28 cellular contexts compared by ENCODE assay signal in genomic region chr17:42284020-42284369, GRCh38. TPM values are rescaled to one million over a fixed set of nuclear protein-coding genes. Genes with fewer than 3 reads are reported as not detected.
DNase-seq lines count a peak whose midpoint lies in the region; ATAC-seq, FAIRE-seq and TF ChIP-seq lines count a peak whose summit lies in the region.
"Had no signal": no experiment of that assay in that cellular context is flagged by ENCODE, and none has a peak within 500 bp of the region (broad histone marks: within the 10 kb centered on the region; RNA-seq: fewer than 3 reads in every experiment).

No MANE protein-coding gene starts in this region.

- no peak overlapping the region for H2BK120ac ChIP-seq in H1 (replicated peaks; ENCODE audit: low read depth, low read length)

- H3K14ac ChIP-seq in H1 (ENCODE audit: insufficient read length) = no peak overlapping the region

- CTCF ChIA-PET in activated CD8-positive, alpha-beta T cell treated with anti-CD3 and anti-CD28 coated beads for 36 hours (lab: Charles Lee) = interaction anchor here (3.2 kb wide), 1 partner anchor 62 kb away, joined by 12 read pairs; no protein-coding TSS in a partner anchor
- CTCF ChIA-PET in activated CD8-positive, alpha-beta T cell treated with anti-CD3 and anti-CD28 coated beads, Interleukin-2, amount 10 ng/mL, durations not matched to agents 7 days and 5 days (lab: Charles Lee) = no interaction called here
- CTCF ChIA-PET in H1 (lab: Charles Lee; ENCODE audit: partially characterized antibody) (interaction anchor here (0.7 to 2.4 kb wide), 6 partner anchors 8 to 257 kb away, joined by 3 to 6 read pairs (median 3); no protein-coding TSS in a partner anchor), RWPE1 (lab: Yijun Ruan, JAX) (no interaction called here)
- CTCF ChIA-PET in activated CD4-positive, alpha-beta memory T cell treated with anti-CD3 and anti-CD28 coated beads, Interleukin-2, amount 10 ng/mL, durations not matched to agents 7 days and 5 days (lab: Charles Lee) = no interaction called here

- no peaks in the 10 kb centered on the region for H3K27me3 Mint-ChIP-seq in activated CD8-positive, alpha-beta T cell treated with anti-CD3 and anti-CD28 coated beads for 36 hours
- H3K27me3 Mint-ChIP-seq in activated CD8-positive, alpha-beta T cell treated with anti-CD3 and anti-CD28 coated beads, Interleukin-2, amount 10 ng/mL, durations not matched to agents 7 days and 5 days (ENCODE audit: low read depth) = no peaks in the 10 kb centered on the region
- H3K27me3 Mint-ChIP-seq in activated CD4-positive, alpha-beta memory T cell treated with anti-CD3 and anti-CD28 coated beads, Interleukin-2, amount 10 ng/mL, durations not matched to agents 7 days and 5 days = no peaks in the 10 kb centered on the region
- H3K27me3 Mint-ChIP-seq in GM23338 (ENCODE audit: insufficient read depth, low read depth, poor library complexity) = peaks cover 26% of the 10 kb centered on the region
- H3K27me3 Mint-ChIP-seq: CD4-positive, alpha-beta memory T cell; T-cell had no signal

- TF ChIP-seq RAD21 in H1 (IDR thresholded peaks at IDR 0.05 in 1 of 2, conservative IDR thresholded peaks at IDR 0.05 in 1 of 2; ENCODE audit: low read depth in 2 of 2, low read length in 2 of 2) = no peak

- intact Hi-C loops in activated CD8-positive, alpha-beta T cell treated with anti-CD3 and anti-CD28 coated beads for 36 hours (cut with micrococcal nuclease) = no loop called here
- intact Hi-C loops in sigmoid colon (cut with DNase I) = no loop called here

- H3K27ac ChIP-seq in H1 (ENCODE audit: low read depth, low read length) = no peak overlapping the region
- H3K27ac ChIP-seq in sigmoid colon = no peak overlapping the region
- no peak overlapping the region for H3K27ac ChIP-seq in RWPE1
- no peak overlapping the region for H3K27ac ChIP-seq in GM23338 (ENCODE audit: low read depth)
- H3K27ac ChIP-seq: A549, gastrocnemius medialis, GM23248, hepatocyte, thyroid gland had no signal

- POLR2A ChIA-PET in activated CD8-positive, alpha-beta T cell treated with anti-CD3 and anti-CD28 coated beads for 36 hours (lab: Charles Lee) = interaction anchor here (1.6 kb wide), 1 partner anchor 27 kb away, joined by 4 read pairs; no protein-coding TSS in a partner anchor
- POLR2A ChIA-PET in activated CD8-positive, alpha-beta T cell treated with anti-CD3 and anti-CD28 coated beads, Interleukin-2, amount 10 ng/mL, durations not matched to agents 7 days and 5 days (lab: Charles Lee) = interaction anchor here (0.9 kb wide), 1 partner anchor 9 kb away, joined by 3 read pairs; no protein-coding TSS in a partner anchor
- POLR2A ChIA-PET in H1 (lab: Charles Lee; ENCODE audit: partially characterized antibody) (interaction anchor here (1.4 kb wide), 1 partner anchor 8 kb away, joined by 3 read pairs; the partner anchor contains the start of gene STAT5B), RWPE1 (lab: Yijun Ruan, JAX; ENCODE audit: low non-redundant PET) (no interaction called here)
- POLR2A ChIA-PET in activated CD4-positive, alpha-beta memory T cell treated with anti-CD3 and anti-CD28 coated beads, Interleukin-2, amount 10 ng/mL, durations not matched to agents 7 days and 5 days (lab: Charles Lee) = interaction anchor here (0.6 to 11.7 kb wide), 2 partner anchors 10 to 19 kb away, joined by 3 to 193 read pairs; partner anchors contain the start of gene STAT5B

- no peaks in the 10 kb centered on the region for H3K27me3 ChIP-seq in Loucy (ENCODE audit: insufficient read depth, low read length, poor library complexity, severe bottlenecking)
- H3K27me3 ChIP-seq in H1 (replicated peaks in 1 of 4; ENCODE audit: control insufficient read depth in 3 of 4, extremely low read depth in 1 of 4, insufficient read depth in 3 of 4, low read length in 3 of 4) = peaks cover 5 to 20% (median 16%) of the 10 kb centered on the region in 4 experiments; a peak in 6 of 7 replicates
- no peaks in the 10 kb centered on the region for H3K27me3 ChIP-seq in sigmoid colon
- peaks cover 24% of the 10 kb centered on the region for H3K27me3 ChIP-seq in GM23338 (ENCODE audit: insufficient read depth)
- H3K27me3 ChIP-seq: gastrocnemius medialis, thyroid gland had no signal

- H3K18ac ChIP-seq in H1 (ENCODE audit: extremely low read depth, low read length) = no peak overlapping the region

- H2BK5ac ChIP-seq in H1 (ENCODE audit: low read depth, low read length) = 0 out of 2 replicates have a peak overlapping the region, but pooled peaks have one; percentile 49

- no peak overlapping the region for H4K91ac ChIP-seq in H1 (replicated peaks; ENCODE audit: insufficient read length, low read length)

- H4K8ac ChIP-seq in H1 (ENCODE audit: extremely low read depth, insufficient read depth, low read length) = no peak overlapping the region

- no peaks in the 10 kb centered on the region; the same call in 1 of the 2 replicates for H3K23me2 ChIP-seq in H1 (ENCODE audit: low read depth, low read length)

- peaks cover 54% of the 10 kb centered on the region for H3K79me2 ChIP-seq in Loucy (ENCODE audit: insufficient read depth, low read length)
- H3K79me2 ChIP-seq in H1 (ENCODE audit: control insufficient read depth in 1 of 2, insufficient read depth in 2 of 2, low read length in 2 of 2) = no peaks in the 10 kb centered on the region
- H3K79me2 ChIP-seq in GM23338 (replicated peaks; ENCODE audit: insufficient read depth) = no peaks in the 10 kb centered on the region
- H3K79me2 ChIP-seq: hepatocyte had no signal

- TF ChIP-seq EP300 in H1 (IDR thresholded peaks at IDR 0.05; ENCODE audit: borderline replicate concordance in 1 of 2, low read depth in 2 of 2, low read length in 2 of 2) (no peak), sigmoid colon (IDR thresholded peaks at IDR 0.05) (no peak)

- H3K27ac Mint-ChIP-seq in activated CD8-positive, alpha-beta T cell treated with anti-CD3 and anti-CD28 coated beads for 36 hours = peak overlapping the region; percentile 69
- H3K27ac Mint-ChIP-seq in activated CD8-positive, alpha-beta T cell treated with anti-CD3 and anti-CD28 coated beads, Interleukin-2, amount 10 ng/mL, durations not matched to agents 7 days and 5 days = no peak overlapping the region
- H3K27ac Mint-ChIP-seq in activated CD4-positive, alpha-beta memory T cell treated with anti-CD3 and anti-CD28 coated beads, Interleukin-2, amount 10 ng/mL, durations not matched to agents 7 days and 5 days = no peak overlapping the region
- no peak overlapping the region for H3K27ac Mint-ChIP-seq in GM23338
- H3K27ac Mint-ChIP-seq: activated T-helper 1 cell treated with anti-CD3 and anti-CD28 coated beads, Interleukin-12 subunit alpha, Interleukin-12 subunit beta, Interleukin-2, Interleukin-4 antibody, amounts not matched to agents 30 ng/mL and 10 ng/mL and 1 ng/mL, durations not matched to agents 14 hours and 24 hours and 36 hours had no signal

- 75% methylated on average over 5 of the region's 5 CpGs; no CpG with 5 or more reads in 1 of the 2 experiments for WGBS in H1 (ENCODE audit: extremely low coverage in 1 of 2, insufficient coverage in 1 of 2, insufficient read length in 1 of 2, insufficient replicate concordance in 2 of 2, low coverage in 1 of 2, low lambda C conversion rate in 2 of 2, missing lambda C conversion rate in 1 of 2), 2 experiments
- WGBS in sigmoid colon, 2 donors = 90 to 97% methylated on average over 5 of the region's 5 CpGs

- no peaks in the 10 kb centered on the region for H3K9me3 Mint-ChIP-seq in activated CD8-positive, alpha-beta T cell treated with anti-CD3 and anti-CD28 coated beads for 36 hours
- H3K9me3 Mint-ChIP-seq in activated CD8-positive, alpha-beta T cell treated with anti-CD3 and anti-CD28 coated beads, Interleukin-2, amount 10 ng/mL, durations not matched to agents 7 days and 5 days (ENCODE audit: insufficient read depth) = no peaks in the 10 kb centered on the region
- no peaks in the 10 kb centered on the region for H3K9me3 Mint-ChIP-seq in activated CD4-positive, alpha-beta memory T cell treated with anti-CD3 and anti-CD28 coated beads, Interleukin-2, amount 10 ng/mL, durations not matched to agents 7 days and 5 days
- no peaks in the 10 kb centered on the region for H3K9me3 Mint-ChIP-seq in GM23338
- H3K9me3 Mint-ChIP-seq: activated T-helper 1 cell treated with anti-CD3 and anti-CD28 coated beads, Interleukin-12 subunit alpha, Interleukin-12 subunit beta, Interleukin-2, Interleukin-4 antibody, amounts not matched to agents 30 ng/mL and 10 ng/mL and 1 ng/mL, durations not matched to agents 14 hours and 24 hours and 36 hours; CD4-positive, alpha-beta memory T cell; T-cell had no signal

- no peak overlapping the region for H2AFZ ChIP-seq in Loucy (ENCODE audit: low read length)
- H2AFZ ChIP-seq in H1 (ENCODE audit: low read length) = no peak overlapping the region
- no peak overlapping the region for H2AFZ ChIP-seq in GM23338
- H2AFZ ChIP-seq: GM23248, hepatocyte had no signal

- H3K4me3 Mint-ChIP-seq in activated CD8-positive, alpha-beta T cell treated with anti-CD3 and anti-CD28 coated beads for 36 hours = no peak overlapping the region
- no peak overlapping the region for H3K4me3 Mint-ChIP-seq in activated CD8-positive, alpha-beta T cell treated with anti-CD3 and anti-CD28 coated beads, Interleukin-2, amount 10 ng/mL, durations not matched to agents 7 days and 5 days
- H3K4me3 Mint-ChIP-seq in activated CD4-positive, alpha-beta memory T cell treated with anti-CD3 and anti-CD28 coated beads, Interleukin-2, amount 10 ng/mL, durations not matched to agents 7 days and 5 days = no peak overlapping the region
- no peak overlapping the region for H3K4me3 Mint-ChIP-seq in GM23338
- H3K4me3 Mint-ChIP-seq: activated T-helper 1 cell treated with anti-CD3 and anti-CD28 coated beads, Interleukin-12 subunit alpha, Interleukin-12 subunit beta, Interleukin-2, Interleukin-4 antibody, amounts not matched to agents 30 ng/mL and 10 ng/mL and 1 ng/mL, durations not matched to agents 14 hours and 24 hours and 36 hours; CD4-positive, alpha-beta memory T cell; T-cell had no signal

- H3K36me3 ChIP-seq in Loucy (ENCODE audit: insufficient read depth, low read length) (no peaks in the 10 kb centered on the region), H1 (ENCODE audit: control insufficient read depth in 2 of 4, insufficient read depth in 4 of 4, low read length in 3 of 4) (no peaks in the 10 kb centered on the region), sigmoid colon (no peaks in the 10 kb centered on the region), GM23338 (ENCODE audit: insufficient read depth) (no peaks in the 10 kb centered on the region)
- H3K36me3 ChIP-seq: gastrocnemius medialis, thyroid gland had no signal

- H3K4me2 ChIP-seq in Loucy (ENCODE audit: low read depth, low read length, poor library complexity, severe bottlenecking) (peak overlapping the region; percentile 16), H1 (ENCODE audit: insufficient read depth in 1 of 2, low read depth in 2 of 2, low read length in 2 of 2) (no peak overlapping the region), GM23338 (no peak overlapping the region)
- H3K4me2 ChIP-seq: A549, hepatocyte had no signal

- H3K4me1 ChIP-seq in Loucy (ENCODE audit: insufficient read depth, low read length, poor library complexity, severe bottlenecking) (peaks cover 28% of the 10 kb centered on the region), H1 (replicated peaks in 1 of 4; ENCODE audit: control insufficient read depth in 3 of 4, insufficient read depth in 4 of 4, low read length in 3 of 4) (peaks cover 0 to 12% (median 8%) of the 10 kb centered on the region in 4 experiments; a peak in 5 of 7 replicates), sigmoid colon (peaks cover 0 to 26% (median 20%) of the 10 kb centered on the region in 4 donors), GM23338 (ENCODE audit: insufficient read depth) (peaks cover 13% of the 10 kb centered on the region)

- H4K20me1 ChIP-seq in Loucy (ENCODE audit: insufficient read depth, low read length, poor library complexity, severe bottlenecking) (peaks cover 7% of the 10 kb centered on the region), H1 (replicated peaks in 1 of 2; ENCODE audit: control insufficient read depth in 1 of 2, insufficient read depth in 2 of 2, low read length in 2 of 2) (no peaks in the 10 kb centered on the region), GM23338 (replicated peaks; ENCODE audit: insufficient read depth) (no peaks in the 10 kb centered on the region)

- H3K9ac ChIP-seq in Loucy (ENCODE audit: low read depth, low read length, poor library complexity, severe bottlenecking) (peak overlapping the region; percentile 1), H1 (replicated peaks in 1 of 4; ENCODE audit: extremely low read depth in 1 of 4, low read depth in 3 of 4, low read length in 3 of 4) (no peak overlapping the region)
- H3K9ac ChIP-seq: GM23248 had no signal

- TF ChIP-seq CTCF in activated CD8-positive, alpha-beta T cell treated with anti-CD3 and anti-CD28 coated beads for 36 hours (IDR thresholded peaks at IDR 0.05) = no peak
- TF ChIP-seq CTCF in Loucy (conservative IDR thresholded peaks at IDR 0.05; ENCODE audit: low read length) (no peak), H1 (IDR thresholded peaks at IDR 0.05; ENCODE audit: control extremely low read depth in 1 of 3, insufficient read depth in 1 of 3, low read depth in 1 of 3, low read length in 3 of 3) (no peak), sigmoid colon (IDR thresholded peaks at IDR 0.05) (no peak), RWPE1 (conservative IDR thresholded peaks at IDR 0.05; ENCODE audit: low read depth) (no peak), GM23338 (conservative IDR thresholded peaks at IDR 0.05; ENCODE audit: low read depth in 2 of 2) (no peak)

- H3K9me2 ChIP-seq in Loucy (replicated peaks; ENCODE audit: low read depth, low read length) (no peaks in the 10 kb centered on the region), GM23338 (ENCODE audit: insufficient read depth) (no peaks in the 10 kb centered on the region)

- no peak overlapping the region for H3K56ac ChIP-seq in H1 (replicated peaks; ENCODE audit: insufficient read length, low read depth, low read length)

- no peak overlapping the region for H3K23ac ChIP-seq in H1 (ENCODE audit: insufficient read length)

- H2BK15ac ChIP-seq in H1 (ENCODE audit: low read length) = no peak overlapping the region

- peaks cover 43% of the 10 kb centered on the region for H3K4me1 Mint-ChIP-seq in activated CD8-positive, alpha-beta T cell treated with anti-CD3 and anti-CD28 coated beads for 36 hours (ENCODE audit: low read depth)
- H3K4me1 Mint-ChIP-seq in activated CD8-positive, alpha-beta T cell treated with anti-CD3 and anti-CD28 coated beads, Interleukin-2, amount 10 ng/mL, durations not matched to agents 7 days and 5 days (ENCODE audit: low read depth) = peaks cover 28% of the 10 kb centered on the region
- H3K4me1 Mint-ChIP-seq in activated CD4-positive, alpha-beta memory T cell treated with anti-CD3 and anti-CD28 coated beads, Interleukin-2, amount 10 ng/mL, durations not matched to agents 7 days and 5 days = peaks cover 28% of the 10 kb centered on the region
- H3K4me1 Mint-ChIP-seq in GM23338 = peaks cover 29% of the 10 kb centered on the region

- no peak overlapping the region for H2BK12ac ChIP-seq in H1 (ENCODE audit: low read depth, low read length)

- no peak overlapping the region for H2BK20ac ChIP-seq in H1 (ENCODE audit: low read length)

- no peaks in the 10 kb centered on the region for H3F3A ChIP-seq in Loucy (ENCODE audit: low read depth)
- 0 out of 2 replicates have a peak, but pooled peaks cover 9% of the 10 kb centered on the region for H3F3A ChIP-seq in GM23338 (replicated peaks; ENCODE audit: low read depth)

- H3K36me3 Mint-ChIP-seq in activated CD8-positive, alpha-beta T cell treated with anti-CD3 and anti-CD28 coated beads for 36 hours (ENCODE audit: low read depth) = peaks cover 15% of the 10 kb centered on the region
- H3K36me3 Mint-ChIP-seq in activated CD8-positive, alpha-beta T cell treated with anti-CD3 and anti-CD28 coated beads, Interleukin-2, amount 10 ng/mL, durations not matched to agents 7 days and 5 days (ENCODE audit: low read depth) = peaks cover 5% of the 10 kb centered on the region
- H3K36me3 Mint-ChIP-seq in activated CD4-positive, alpha-beta memory T cell treated with anti-CD3 and anti-CD28 coated beads, Interleukin-2, amount 10 ng/mL, durations not matched to agents 7 days and 5 days (ENCODE audit: low read depth) = peaks cover 4% of the 10 kb centered on the region
- no peaks in the 10 kb centered on the region for H3K36me3 Mint-ChIP-seq in GM23338 (ENCODE audit: low read depth)
- H3K36me3 Mint-ChIP-seq: T-cell had no signal

- H2AK5ac ChIP-seq in H1 (ENCODE audit: low read depth, low read length) = no peak overlapping the region

- DNase-seq in activated CD8-positive, alpha-beta T cell treated with anti-CD3 and anti-CD28 coated beads for 36 hours = no peak
- DNase-seq in activated CD8-positive, alpha-beta T cell treated with anti-CD3 and anti-CD28 coated beads, Interleukin-2, amount 10 ng/mL, durations not matched to agents 7 days and 5 days = no peak
- DNase-seq in H1 (ENCODE audit: low read depth in 1 of 2, low spot score in 2 of 2) (no peak), sigmoid colon (peak; percentile 42), RWPE1 (ENCODE audit: low spot score) (no peak), GM23338 (ENCODE audit: low spot score) (no peak)
- DNase-seq in activated CD4-positive, alpha-beta memory T cell treated with anti-CD3 and anti-CD28 coated beads, Interleukin-2, amount 10 ng/mL, durations not matched to agents 7 days and 5 days = no peak
- DNase-seq: activated naive CD4-positive, alpha-beta T cell treated with anti-CD3 and anti-CD28 coated beads, Interleukin-2, amount 50 U/mL, for 16 hours; AML-193; CD4-positive, alpha-beta memory T cell; cerebellar nuclear complex; GM23248; NCI-H1105 treated with DMSO at 0.1 percent for 48 hours; NCI-H1930; NCI-H2227 treated with DMSO at 0.1 percent for 48 hours; NCI-H526 treated with DMSO at 0.1 percent for 48 hours; SIG-M5; stimulated activated naive CD8-positive, alpha-beta T cell treated with anti-CD3 and anti-CD28 coated beads, Interleukin-15, Interleukin-2, amounts not matched to agents 100 U/mL and 50 U/mL, for 24 hours; thyroid gland had no signal

- H3K79me1 ChIP-seq in H1 (ENCODE audit: low read depth, low read length) = no peaks in the 10 kb centered on the region

- H3K9me3 ChIP-seq in Loucy (ENCODE audit: insufficient read depth, low read depth, low read length) (no peaks in the 10 kb centered on the region), H1 (ENCODE audit: insufficient read depth in 2 of 2, low read depth in 1 of 2, low read length in 1 of 2) (no peaks in the 10 kb centered on the region), sigmoid colon (no peaks in the 10 kb centered on the region)
- H3K9me3 ChIP-seq: A549, gastrocnemius medialis, thyroid gland had no signal

- H3K4ac ChIP-seq in H1 (replicated peaks; ENCODE audit: insufficient read length, low read depth, low read length) = no peak overlapping the region

- ATAC-seq in activated CD8-positive, alpha-beta T cell treated with anti-CD3 and anti-CD28 coated beads for 36 hours = no peak
- ATAC-seq in activated CD8-positive, alpha-beta T cell treated with anti-CD3 and anti-CD28 coated beads, Interleukin-2, amount 10 ng/mL, durations not matched to agents 7 days and 5 days = no peak
- no peak for ATAC-seq in GM23338
- ATAC-seq: A549; activated CD4-positive, CD25-positive, alpha-beta regulatory T cell treated with anti-CD3 and anti-CD28 coated beads, Interleukin-2, amount 50 U/mL, for 24 hours; gastrocnemius medialis; stimulated activated naive CD8-positive, alpha-beta T cell treated with anti-CD3 and anti-CD28 coated beads, Interleukin-15, Interleukin-2, amounts not matched to agents 100 U/mL and 50 U/mL, for 24 hours; T-cell had no signal

- no peak overlapping the region for H4K5ac ChIP-seq in H1 (ENCODE audit: insufficient read length, low read depth, low read length)

- H3K4me3 ChIP-seq in Loucy (ENCODE audit: low read length, poor library complexity, severe bottlenecking) = no peak overlapping the region
- H3K4me3 ChIP-seq in H1 (ENCODE audit: extremely low read depth in 1 of 4, insufficient read depth in 2 of 4, low read depth in 3 of 4, low read length in 4 of 4) = no peak overlapping the region
- H3K4me3 ChIP-seq in sigmoid colon = no peak overlapping the region
- H3K4me3 ChIP-seq in GM23338 = no peak overlapping the region
- H3K4me3 ChIP-seq: A549, dorsolateral prefrontal cortex, gastrocnemius medialis, GM23248, hepatocyte, thyroid gland had no signal

- TF ChIP-seq POLR2A in H1 (IDR thresholded peaks at IDR 0.05; ENCODE audit: control extremely low read depth in 1 of 2, low read depth in 2 of 2, low read length in 2 of 2) = no peak
- no peak for TF ChIP-seq POLR2A in sigmoid colon (IDR thresholded peaks at IDR 0.05)

- FAIRE-seq in H1 (lab: Jason Lieb, UNC) = no peak
- FAIRE-seq: A549, GM12891 had no signal

RNA-seq across cellular contexts. Expression of gene STAT5A, which starts 4.3 kb away (rescaled TPM):
- 100 to 1,000 TPM; 163 to 190 TPM for total RNA-seq in activated CD8-positive, alpha-beta T cell treated with anti-CD3 and anti-CD28 coated beads for 36 hours
- 100 to 1,000 TPM; 117 to 119 TPM for total RNA-seq in activated CD8-positive, alpha-beta T cell treated with anti-CD3 and anti-CD28 coated beads, Interleukin-2, amount 10 ng/mL, durations not matched to agents 7 days and 5 days
- total RNA-seq in H1 (2021; fragmentation: NEBNext Ultra II Directional; extraction: Animal tissue kit (Norgen Biotek cat#: 25700)) = 5.4 and 6.0 TPM in 2 replicates
- 4.2 and 7.9 TPM in 2 replicates for polyA plus RNA-seq in H1 (2011; rRNA removed)
- polyA plus RNA-seq in H1 (2011; cell fraction: cytosol; rRNA removed) = 4.2 TPM
- polyA plus RNA-seq in H1 (2011; cell fraction: nucleus; rRNA removed) = 9.8 TPM
- 2.3 to 7.0 TPM (median 6.0 TPM) in 4 replicates for polyA plus RNA-seq in H1 (2012, experiment 1 of 2)
- polyA plus RNA-seq in H1 (2012, experiment 2 of 2) = 3.0 TPM
- 3.0 TPM for polyA plus RNA-seq in H1 (2013, experiment 1 of 2)
- polyA plus RNA-seq in H1 (2013, experiment 2 of 2) = 3.2 TPM
- polyA minus RNA-seq in H1 (2011; rRNA and poly(A)+ RNA removed) = 6.1 and 12.0 TPM in 2 replicates
- 7.6 TPM for polyA minus RNA-seq in H1 (2011; cell fraction: cytosol; rRNA and poly(A)+ RNA removed)
- polyA minus RNA-seq in H1 (2011; cell fraction: nucleus; rRNA and poly(A)+ RNA removed) = 4.3 TPM
- total RNA-seq in sigmoid colon = 10 to 100 TPM; 57.2 to 91.0 (median 80.8) TPM
- 10 to 100 TPM in 2 of 3 donors, 1 to 10 TPM in 1; 7.4 to 39.2 (median 13.2) TPM for polyA plus RNA-seq in sigmoid colon
- total RNA-seq in activated CD4-positive, alpha-beta memory T cell treated with anti-CD3 and anti-CD28 coated beads, Interleukin-2, amount 10 ng/mL, durations not matched to agents 7 days and 5 days = 10 to 100 TPM; 88.4 to 96.7 TPM
- total RNA-seq in GM23338 (2014; rRNA removed; shearing (Covaris generic)) = 14.6 and 18.1 TPM in 2 replicates
- polyA plus RNA-seq in GM23338 (2016; fragmentation: Nextera tagmentation; extraction: Ambion mirVana) = 2.3 and 2.4 TPM in 2 replicates

RNA-seq across cellular contexts. Expression of gene STAT5B, which starts 7.8 kb away (rescaled TPM):
- 100 to 1,000 TPM; 128 to 129 TPM for total RNA-seq in activated CD8-positive, alpha-beta T cell treated with anti-CD3 and anti-CD28 coated beads for 36 hours
- total RNA-seq in activated CD8-positive, alpha-beta T cell treated with anti-CD3 and anti-CD28 coated beads, Interleukin-2, amount 10 ng/mL, durations not matched to agents 7 days and 5 days = 10 to 100 TPM; 92.7 to 94.4 TPM
- total RNA-seq in H1 (2021; fragmentation: NEBNext Ultra II Directional; extraction: Animal tissue kit (Norgen Biotek cat#: 25700)) = 43.3 and 52.6 TPM in 2 replicates
- polyA plus RNA-seq in H1 (2011; rRNA removed) = 35.3 and 40.8 TPM in 2 replicates
- 43.3 TPM for polyA plus RNA-seq in H1 (2011; cell fraction: cytosol; rRNA removed)
- polyA plus RNA-seq in H1 (2011; cell fraction: nucleus; rRNA removed) = 59.0 TPM
- polyA plus RNA-seq in H1 (2012, experiment 1 of 2) = 30.5 to 36.1 TPM (median 33.9 TPM) in 4 replicates
- polyA plus RNA-seq in H1 (2012, experiment 2 of 2) = 19.0 TPM
- 17.7 TPM for polyA plus RNA-seq in H1 (2013, experiment 1 of 2)
- polyA plus RNA-seq in H1 (2013, experiment 2 of 2) = 15.8 TPM
- polyA minus RNA-seq in H1 (2011; rRNA and poly(A)+ RNA removed) = 43.6 and 47.2 TPM in 2 replicates
- polyA minus RNA-seq in H1 (2011; cell fraction: cytosol; rRNA and poly(A)+ RNA removed) = 28.5 TPM
- 22.2 TPM for polyA minus RNA-seq in H1 (2011; cell fraction: nucleus; rRNA and poly(A)+ RNA removed)
- 100 to 1,000 TPM in 1 of 4 donors, 10 to 100 TPM in 3; 93.5 to 117 (median 98.4) TPM for total RNA-seq in sigmoid colon
- 10 to 100 TPM; 11.3 to 37.5 (median 13.2) TPM for polyA plus RNA-seq in sigmoid colon
- total RNA-seq in activated CD4-positive, alpha-beta memory T cell treated with anti-CD3 and anti-CD28 coated beads, Interleukin-2, amount 10 ng/mL, durations not matched to agents 7 days and 5 days = 100 to 1,000 TPM; 163 to 171 TPM
- total RNA-seq in GM23338 (2014; rRNA removed; shearing (Covaris generic)) = 47.1 and 60.5 TPM in 2 replicates
- polyA plus RNA-seq in GM23338 (2016; fragmentation: Nextera tagmentation; extraction: Ambion mirVana) = 13.9 and 14.3 TPM in 2 replicates

Comparison
In these comparisons a context has a peak if more than half of its experiments do, and no peak if none do; other contexts are left out.
1. CTCF ChIA-PET loops: an anchor here in activated CD8-positive, alpha-beta T cell treated with anti-CD3 and anti-CD28 coated beads for 36 hours (3.2 kb wide) and H1 (0.7 to 2.4 kb wide); none called in activated CD8-positive, alpha-beta T cell treated with anti-CD3 and anti-CD28 coated beads, Interleukin-2, amount 10 ng/mL, durations not matched to agents 7 days and 5 days, activated CD4-positive, alpha-beta memory T cell treated with anti-CD3 and anti-CD28 coated beads, Interleukin-2, amount 10 ng/mL, durations not matched to agents 7 days and 5 days and RWPE1.